Comparison of ENCODE assay signal across 1 cellular context in genomic region chr12:76545486-76545885, GRCh38.
TF ChIP-seq lines count a peak whose summit lies in the region.

No MANE protein-coding gene starts in this region.

TF ChIP-seq in GM23338, 12 proteins besides CTCF, POLR2A, EP300 and RAD21 (continued from another document):
- TF ChIP-seq, protein P1, sequence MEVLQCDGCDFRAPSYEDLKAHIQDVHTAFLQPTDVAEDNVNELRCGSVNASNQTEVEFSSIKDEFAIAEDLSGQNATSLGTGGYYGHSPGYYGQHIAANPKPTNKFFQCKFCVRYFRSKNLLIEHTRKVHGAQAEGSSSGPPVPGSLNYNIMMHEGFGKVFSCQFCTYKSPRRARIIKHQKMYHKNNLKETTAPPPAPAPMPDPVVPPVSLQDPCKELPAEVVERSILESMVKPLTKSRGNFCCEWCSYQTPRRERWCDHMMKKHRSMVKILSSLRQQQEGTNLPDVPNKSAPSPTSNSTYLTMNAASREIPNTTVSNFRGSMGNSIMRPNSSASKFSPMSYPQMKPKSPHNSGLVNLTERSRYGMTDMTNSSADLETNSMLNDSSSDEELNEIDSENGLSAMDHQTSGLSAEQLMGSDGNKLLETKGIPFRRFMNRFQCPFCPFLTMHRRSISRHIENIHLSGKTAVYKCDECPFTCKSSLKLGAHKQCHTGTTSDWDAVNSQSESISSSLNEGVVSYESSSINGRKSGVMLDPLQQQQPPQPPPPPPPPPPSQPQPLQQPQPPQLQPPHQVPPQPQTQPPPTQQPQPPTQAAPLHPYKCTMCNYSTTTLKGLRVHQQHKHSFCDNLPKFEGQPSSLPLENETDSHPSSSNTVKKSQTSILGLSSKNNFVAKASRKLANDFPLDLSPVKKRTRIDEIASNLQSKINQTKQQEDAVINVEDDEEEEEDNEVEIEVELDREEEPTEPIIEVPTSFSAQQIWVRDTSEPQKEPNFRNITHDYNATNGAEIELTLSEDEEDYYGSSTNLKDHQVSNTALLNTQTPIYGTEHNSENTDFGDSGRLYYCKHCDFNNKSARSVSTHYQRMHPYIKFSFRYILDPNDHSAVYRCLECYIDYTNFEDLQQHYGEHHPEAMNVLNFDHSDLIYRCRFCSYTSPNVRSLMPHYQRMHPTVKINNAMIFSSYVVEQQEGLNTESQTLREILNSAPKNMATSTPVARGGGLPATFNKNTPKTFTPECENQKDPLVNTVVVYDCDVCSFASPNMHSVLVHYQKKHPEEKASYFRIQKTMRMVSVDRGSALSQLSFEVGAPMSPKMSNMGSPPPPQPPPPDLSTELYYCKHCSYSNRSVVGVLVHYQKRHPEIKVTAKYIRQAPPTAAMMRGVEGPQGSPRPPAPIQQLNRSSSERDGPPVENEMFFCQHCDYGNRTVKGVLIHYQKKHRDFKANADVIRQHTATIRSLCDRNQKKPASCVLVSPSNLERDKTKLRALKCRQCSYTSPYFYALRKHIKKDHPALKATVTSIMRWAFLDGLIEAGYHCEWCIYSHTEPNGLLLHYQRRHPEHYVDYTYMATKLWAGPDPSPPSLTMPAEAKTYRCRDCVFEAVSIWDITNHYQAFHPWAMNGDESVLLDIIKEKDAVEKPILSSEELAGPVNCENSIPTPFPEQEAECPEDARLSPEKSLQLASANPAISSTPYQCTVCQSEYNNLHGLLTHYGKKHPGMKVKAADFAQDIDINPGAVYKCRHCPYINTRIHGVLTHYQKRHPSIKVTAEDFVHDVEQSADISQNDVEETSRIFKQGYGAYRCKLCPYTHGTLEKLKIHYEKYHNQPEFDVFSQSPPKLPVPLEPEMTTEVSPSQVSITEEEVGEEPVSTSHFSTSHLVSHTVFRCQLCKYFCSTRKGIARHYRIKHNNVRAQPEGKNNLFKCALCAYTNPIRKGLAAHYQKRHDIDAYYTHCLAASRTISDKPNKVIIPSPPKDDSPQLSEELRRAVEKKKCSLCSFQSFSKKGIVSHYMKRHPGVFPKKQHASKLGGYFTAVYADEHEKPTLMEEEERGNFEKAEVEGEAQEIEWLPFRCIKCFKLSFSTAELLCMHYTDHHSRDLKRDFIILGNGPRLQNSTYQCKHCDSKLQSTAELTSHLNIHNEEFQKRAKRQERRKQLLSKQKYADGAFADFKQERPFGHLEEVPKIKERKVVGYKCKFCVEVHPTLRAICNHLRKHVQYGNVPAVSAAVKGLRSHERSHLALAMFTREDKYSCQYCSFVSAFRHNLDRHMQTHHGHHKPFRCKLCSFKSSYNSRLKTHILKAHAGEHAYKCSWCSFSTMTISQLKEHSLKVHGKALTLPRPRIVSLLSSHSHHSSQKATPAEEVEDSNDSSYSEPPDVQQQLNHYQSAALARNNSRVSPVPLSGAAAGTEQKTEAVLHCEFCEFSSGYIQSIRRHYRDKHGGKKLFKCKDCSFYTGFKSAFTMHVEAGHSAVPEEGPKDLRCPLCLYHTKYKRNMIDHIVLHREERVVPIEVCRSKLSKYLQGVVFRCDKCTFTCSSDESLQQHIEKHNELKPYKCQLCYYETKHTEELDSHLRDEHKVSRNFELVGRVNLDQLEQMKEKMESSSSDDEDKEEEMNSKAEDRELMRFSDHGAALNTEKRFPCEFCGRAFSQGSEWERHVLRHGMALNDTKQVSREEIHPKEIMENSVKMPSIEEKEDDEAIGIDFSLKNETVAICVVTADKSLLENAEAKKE (CRISPR knock-in tag; IDR thresholded peaks at IDR 0.05): no peak
- TF ChIP-seq EZH2 (IDR thresholded peaks at IDR 0.05; ENCODE audit: low read depth, unreplicated experiment) (no peak), REST (IDR thresholded peaks at IDR 0.05; ENCODE audit: unreplicated experiment) (no peak)
